ENCODE assay signal across 1 cellular context in genomic region chr17:43967251-43967875, GRCh38.
TF ChIP-seq lines count a peak whose summit lies in the region.

No MANE protein-coding gene starts in this region.

TF ChIP-seq in GM23338, 12 proteins besides CTCF, POLR2A, EP300 and RAD21 (continued from another document):
- TF ChIP-seq ZNF462 (CRISPR knock-in tag; IDR thresholded peaks at IDR 0.05) (no peak), ZNF331 (CRISPR knock-in tag; IDR thresholded peaks at IDR 0.05; ENCODE audit: low read depth) (no peak)
